Comparison of ENCODE assay signal across 27 cellular contexts in the genomic region with DNA sequence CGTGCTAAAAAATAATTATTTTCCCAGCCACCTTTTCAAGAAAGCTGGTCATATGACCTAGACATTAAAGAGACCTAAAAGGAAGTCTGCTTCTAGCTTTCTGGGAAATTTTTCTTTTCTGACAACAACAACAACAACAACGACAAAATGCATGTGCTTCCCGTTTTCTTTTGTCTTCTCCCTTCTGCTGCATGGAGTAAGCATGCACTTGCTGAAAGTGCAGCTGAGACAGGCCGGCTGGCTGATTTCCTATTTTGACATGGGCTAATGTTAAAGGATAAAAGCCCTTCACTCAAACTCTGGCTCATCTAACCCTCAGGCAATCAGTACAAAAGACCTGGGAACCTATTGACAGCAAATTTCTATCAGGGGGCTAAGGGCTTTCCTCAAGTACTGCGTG.
"Had no signal": no experiment of that assay in that cellular context is flagged by ENCODE, and none has a peak within 500 bp of the region (broad histone marks: within the 10 kb centered on the region; RNA-seq: fewer than 3 reads in every experiment).

No MANE protein-coding gene starts in this region.

- H3K27ac Mint-ChIP-seq: mesothelial cell of epicardium; naive thymus-derived CD8-positive, alpha-beta T cell; progenitor cell of endocrine pancreas; stimulated activated naive B cell treated with anti-CD40 and anti-IgM and Interleukin-4, amounts not matched to agents 10 μg/mL and 1 μg/mL and 100 μg/mL, for 72 hours; stimulated activated naive CD8-positive, alpha-beta T cell treated with anti-CD3 and anti-CD28 coated beads, Interleukin-15, Interleukin-2, amounts not matched to agents 100 ng/mL and 50 ng/mL, for 24 hours had no signal

- H3K36me3 Mint-ChIP-seq: mesothelial cell of epicardium; stimulated activated naive B cell treated with anti-CD40 and anti-IgM and Interleukin-4, amounts not matched to agents 10 μg/mL and 1 μg/mL and 100 μg/mL, for 72 hours had no signal

- H3K36me3 ChIP-seq: esophagus squamous epithelium, heart right ventricle, left lung, neutrophil, right lobe of liver, thoracic aorta, tibial nerve, upper lobe of left lung had no signal

- H3K4me1 ChIP-seq: esophagus squamous epithelium, parathyroid adenoma, right lobe of liver, tibial nerve, upper lobe of left lung had no signal

- H3K4me3 ChIP-seq: coronary artery, esophagus squamous epithelium, heart right ventricle, left lung, right lobe of liver, thoracic aorta, tibial nerve, upper lobe of left lung had no signal

- H3K9ac ChIP-seq: parathyroid adenoma had no signal

- H3K27me3 ChIP-seq: right lobe of liver, upper lobe of left lung had no signal

- H3K27ac ChIP-seq: coronary artery, esophagus squamous epithelium, heart right ventricle, left lung, neutrophil, parathyroid adenoma, right lobe of liver, thoracic aorta, tibial nerve, upper lobe of left lung had no signal

- H3K79me2 ChIP-seq: parathyroid adenoma had no signal

- H3K9me3 ChIP-seq: neutrophil, right lobe of liver, thoracic aorta, tibial nerve, upper lobe of left lung had no signal

- H2AFZ ChIP-seq: parathyroid adenoma had no signal

- DNase-seq: dermis blood vessel endothelial cell; effector memory CD4-positive, alpha-beta T cell; erythroblast; esophagus squamous epithelium; foreskin melanocyte; glutamatergic neuron; heart right ventricle; hippocampal formation; left cardiac atrium; left lung; mesenchymal stem cell; naive thymus-derived CD8-positive, alpha-beta T cell; nephron progenitor cell; right lobe of liver; small intestine; stimulated activated CD4-positive, alpha-beta T cell treated with anti-CD3 and anti-CD28 coated beads, Interleukin-15, amount 100 ng/mL, for 24 hours; stimulated activated CD4-positive, alpha-beta T cell treated with anti-CD3 and anti-CD28 coated beads, Interleukin-2, amount 100 ng/mL, for 48 hours; stimulated activated naive B cell treated with anti-CD40 and anti-IgM and Interleukin-4, amounts not matched to agents 10 μg/mL and 1 μg/mL and 100 μg/mL, for 72 hours; upper lobe of left lung had no signal

- H3K4me3 Mint-ChIP-seq: mesothelial cell of epicardium; naive thymus-derived CD8-positive, alpha-beta T cell; nephron progenitor cell; stimulated activated naive B cell treated with anti-CD40 and anti-IgM and Interleukin-4, amounts not matched to agents 10 μg/mL and 1 μg/mL and 100 μg/mL, for 72 hours; stimulated activated naive CD8-positive, alpha-beta T cell treated with anti-CD3 and anti-CD28 coated beads, Interleukin-15, Interleukin-2, amounts not matched to agents 100 ng/mL and 50 ng/mL, for 24 hours had no signal
